1 cellular context compared by ENCODE assay signal in the genomic region with DNA sequence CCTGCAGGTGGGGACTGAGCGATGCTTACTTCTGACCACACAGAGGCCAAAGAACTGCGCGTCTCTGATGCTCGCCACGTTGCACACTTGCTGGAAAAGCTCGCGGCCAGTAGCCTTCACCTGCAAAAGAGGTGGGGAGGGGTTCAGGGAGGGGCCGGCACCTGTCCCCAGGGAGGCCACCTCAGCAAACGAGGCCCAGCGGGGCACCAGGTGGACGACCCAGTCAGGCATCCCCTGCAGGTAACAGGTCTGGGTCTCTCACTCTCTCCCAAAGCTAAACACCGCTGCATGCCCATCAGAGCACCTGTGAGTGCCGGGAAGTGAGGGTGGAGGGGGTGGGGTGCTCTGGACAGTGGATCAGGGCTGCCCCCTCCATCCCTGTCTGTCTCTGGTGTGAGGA.
TF ChIP-seq lines count a peak whose summit lies in the region.

No MANE protein-coding gene starts in this region.

TF ChIP-seq in K562, 482 proteins besides CTCF, POLR2A, EP300 and RAD21 (continued from another document):
- TF ChIP-seq KLF16 (IDR thresholded peaks at IDR 0.05): no peak
- TF ChIP-seq, protein P1, sequence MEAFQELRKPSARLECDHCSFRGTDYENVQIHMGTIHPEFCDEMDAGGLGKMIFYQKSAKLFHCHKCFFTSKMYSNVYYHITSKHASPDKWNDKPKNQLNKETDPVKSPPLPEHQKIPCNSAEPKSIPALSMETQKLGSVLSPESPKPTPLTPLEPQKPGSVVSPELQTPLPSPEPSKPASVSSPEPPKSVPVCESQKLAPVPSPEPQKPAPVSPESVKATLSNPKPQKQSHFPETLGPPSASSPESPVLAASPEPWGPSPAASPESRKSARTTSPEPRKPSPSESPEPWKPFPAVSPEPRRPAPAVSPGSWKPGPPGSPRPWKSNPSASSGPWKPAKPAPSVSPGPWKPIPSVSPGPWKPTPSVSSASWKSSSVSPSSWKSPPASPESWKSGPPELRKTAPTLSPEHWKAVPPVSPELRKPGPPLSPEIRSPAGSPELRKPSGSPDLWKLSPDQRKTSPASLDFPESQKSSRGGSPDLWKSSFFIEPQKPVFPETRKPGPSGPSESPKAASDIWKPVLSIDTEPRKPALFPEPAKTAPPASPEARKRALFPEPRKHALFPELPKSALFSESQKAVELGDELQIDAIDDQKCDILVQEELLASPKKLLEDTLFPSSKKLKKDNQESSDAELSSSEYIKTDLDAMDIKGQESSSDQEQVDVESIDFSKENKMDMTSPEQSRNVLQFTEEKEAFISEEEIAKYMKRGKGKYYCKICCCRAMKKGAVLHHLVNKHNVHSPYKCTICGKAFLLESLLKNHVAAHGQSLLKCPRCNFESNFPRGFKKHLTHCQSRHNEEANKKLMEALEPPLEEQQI (IDR thresholded peaks at IDR 0.05): no peak
- no peak for TF ChIP-seq FOXM1 (IDR thresholded peaks at IDR 0.05; ENCODE audit: low read depth)
- TF ChIP-seq FOXM1 (CRISPR knock-in tag; IDR thresholded peaks at IDR 0.05; ENCODE audit: low read depth): no peak
- no peak for TF ChIP-seq SRF (CRISPR knock-in tag; IDR thresholded peaks at IDR 0.05)
- TF ChIP-seq ARID3A (IDR thresholded peaks at IDR 0.05; ENCODE audit: borderline replicate concordance, low read depth, low read length): no peak
- no peak for TF ChIP-seq ZNF445 (CRISPR knock-in tag; IDR thresholded peaks at IDR 0.05; ENCODE audit: low read depth)
- TF ChIP-seq SAFB2 (IDR thresholded peaks at IDR 0.05; ENCODE audit: borderline replicate concordance, low read depth, low read length, severe bottlenecking): no peak
- TF ChIP-seq TAF9B (IDR thresholded peaks at IDR 0.05; ENCODE audit: partially characterized antibody): no peak
- no peak for TF ChIP-seq U2AF1 (optimal IDR thresholded peaks at IDR 0.05; ENCODE audit: low read depth, low read length)
- TF ChIP-seq RBM22 (IDR thresholded peaks at IDR 0.05; ENCODE audit: low read depth, low read length, poor library complexity, severe bottlenecking): no peak
